ENCODE assay signal across 17 cellular contexts in the genomic region with DNA sequence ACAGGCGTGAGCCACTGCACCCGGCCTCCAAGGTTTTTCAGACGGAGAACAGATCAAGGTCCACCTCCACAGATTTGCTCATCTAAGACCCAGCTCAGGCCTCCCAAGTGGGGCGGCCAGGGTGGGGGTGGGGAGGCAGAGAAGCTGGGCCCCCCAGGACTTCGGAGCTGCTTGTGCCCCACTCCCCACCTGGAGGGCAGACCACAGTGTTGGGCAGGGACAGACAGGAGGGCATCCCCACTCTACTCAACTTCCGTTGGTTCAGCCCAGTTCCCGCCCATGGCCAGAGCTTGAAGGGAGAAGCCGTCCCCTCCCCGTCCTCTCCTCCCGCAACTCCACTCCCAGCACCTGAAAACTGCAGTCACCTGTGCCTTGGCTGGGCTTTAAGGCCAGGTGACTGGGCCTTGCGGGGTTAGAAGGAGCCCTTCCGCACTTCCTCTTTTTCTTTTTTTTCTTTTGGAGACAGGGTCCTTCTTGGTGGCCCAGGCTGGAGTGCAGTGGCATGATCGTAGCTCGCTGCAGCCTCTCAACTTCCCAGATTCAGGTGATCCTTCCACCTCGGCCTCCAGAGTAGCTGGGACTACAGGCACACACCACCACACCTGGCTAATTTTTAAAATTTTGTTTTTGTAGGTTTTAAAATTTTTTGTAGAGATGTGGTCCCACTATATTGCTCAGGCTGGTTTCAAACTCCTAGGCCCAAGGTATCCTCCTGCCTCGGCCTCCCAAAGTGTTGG. TPM values are rescaled to one million over a fixed set of nuclear protein-coding genes. Genes with fewer than 3 reads are reported as not detected.
DNase-seq lines count a peak whose midpoint lies in the region; ATAC-seq and TF ChIP-seq lines count a peak whose summit lies in the region.
"Had no signal": no experiment of that assay in that cellular context is flagged by ENCODE, and none has a peak within 500 bp of the region (broad histone marks: within the 10 kb centered on the region; RNA-seq: fewer than 3 reads in every experiment).

No MANE protein-coding gene starts in this region.

- no peak for ATAC-seq in heart left ventricle

- no peaks in the 10 kb centered on the region for H4K20me1 ChIP-seq in Karpas-422 (ENCODE audit: insufficient read depth, low read depth, low read length)

- H3K9me2 ChIP-seq in Karpas-422 (replicated peaks; ENCODE audit: insufficient read depth, low read length) = no peaks in the 10 kb centered on the region

- H3K9me3 ChIP-seq in left ventricle myocardium inferior (replicated peaks) = no peaks in the 10 kb centered on the region
- H3K9me3 ChIP-seq in heart left ventricle = no peaks in the 10 kb centered on the region
- no peaks in the 10 kb centered on the region for H3K9me3 ChIP-seq in iPS-18a (ENCODE audit: control insufficient read depth, low read depth, low read length)
- no peaks in the 10 kb centered on the region for H3K9me3 ChIP-seq in vagina
- no peaks in the 10 kb centered on the region for H3K9me3 ChIP-seq in Karpas-422 (ENCODE audit: low read length)
- H3K9me3 ChIP-seq: adrenal gland, prostate gland had no signal

- peaks cover 44% of the 10 kb centered on the region for H3K27me3 ChIP-seq in left ventricle myocardium inferior (ENCODE audit: low read depth)
- peaks cover 4 to 32% (median 10%) of the 10 kb centered on the region in 9 donors for H3K27me3 ChIP-seq in heart left ventricle
- H3K27me3 ChIP-seq in iPS-18a (ENCODE audit: control insufficient read depth, insufficient read depth, low read length) = peaks cover 14% of the 10 kb centered on the region
- no peaks in the 10 kb centered on the region for H3K27me3 ChIP-seq in vagina
- H3K27me3 ChIP-seq in Karpas-422 (ENCODE audit: low read length) = no peaks in the 10 kb centered on the region
- H3K27me3 ChIP-seq: adrenal gland had no signal

- 79 to 83% (median 80%) methylated on average over 13 to 16 of the region's 16 CpGs for WGBS in heart left ventricle, 4 donors

- H3K36me3 ChIP-seq in left ventricle myocardium inferior = no peaks in the 10 kb centered on the region
- no peaks in the 10 kb centered on the region for H3K36me3 ChIP-seq in heart left ventricle
- H3K36me3 ChIP-seq in iPS-18a (ENCODE audit: control insufficient read depth, low read depth, low read length) = no peaks in the 10 kb centered on the region
- no peaks in the 10 kb centered on the region for H3K36me3 ChIP-seq in vagina
- H3K36me3 ChIP-seq in Karpas-422 (ENCODE audit: insufficient read depth, low read length) = no peaks in the 10 kb centered on the region
- H3K36me3 ChIP-seq: adrenal gland, prostate gland had no signal

- no peak for DNase-seq in left ventricle myocardium inferior
- DNase-seq in heart left ventricle = no peak
- DNase-seq in vagina (ENCODE audit: extremely low spot score in 2 of 2) = no peak
- no peak for DNase-seq in mucosa of gallbladder (ENCODE audit: low spot score)
- no peak for DNase-seq in Karpas-422
- no peak for DNase-seq in stimulated activated CD8-positive, alpha-beta memory T cell treated with anti-CD3 and anti-CD28 coated beads, Interleukin-4, amount 100 ng/mL, for 48 hours
- DNase-seq: cerebellar nuclear complex, naive B cell, NCI-H2107, SIG-M5 had no signal

- no peak overlapping the region for H2AFZ ChIP-seq in Karpas-422 (ENCODE audit: low read length)

- no peak overlapping the region for H3K27ac ChIP-seq in left ventricle myocardium inferior (replicated peaks)
- no peak overlapping the region for H3K27ac ChIP-seq in heart left ventricle
- H3K27ac ChIP-seq in iPS-18a (ENCODE audit: low read length) = no peak overlapping the region
- peak overlapping the region; percentile 52 for H3K27ac ChIP-seq in vagina
- H3K27ac ChIP-seq in Karpas-422 (ENCODE audit: low read length) = no peak overlapping the region

- H3K9ac ChIP-seq in iPS-18a (ENCODE audit: low read length) (no peak overlapping the region), Karpas-422 (ENCODE audit: low read length) (no peak overlapping the region)

- H3K79me2 ChIP-seq in Karpas-422 (ENCODE audit: low read length) = no peaks in the 10 kb centered on the region

- intact Hi-C loops in left ventricle myocardium inferior (cut with micrococcal nuclease) = no loop called here
- intact Hi-C loops in heart left ventricle (cut with DNase I) = no loop called here
- intact Hi-C loops in vagina (cut with DNase I) = no loop called here

- H3K4me3 ChIP-seq in left ventricle myocardium inferior (peak overlapping the region; percentile 65), heart left ventricle (no peak overlapping the region), WI38 (ENCODE audit: low read depth, low read length) (peak overlapping the region; percentile 75; the same call in 1 of the 2 replicates), iPS-18a (ENCODE audit: low read length) (peak overlapping the region; percentile 56), vagina (peak overlapping the region; percentile 30 to 50), Karpas-422 (ENCODE audit: low read length) (no peak overlapping the region)

- no peak for TF ChIP-seq POLR2A in heart left ventricle (IDR thresholded peaks at IDR 0.05)
- TF ChIP-seq POLR2A in vagina (IDR thresholded peaks at IDR 0.05) = no peak

- H3K4me1 ChIP-seq in left ventricle myocardium inferior (peaks cover 8% of the 10 kb centered on the region), heart left ventricle (peaks cover 0 to 7% (median 0%) of the 10 kb centered on the region in 12 donors), iPS-18a (ENCODE audit: control insufficient read depth, low read depth, low read length) (no peaks in the 10 kb centered on the region), vagina (peaks cover 15% of the 10 kb centered on the region), Karpas-422 (ENCODE audit: low read length) (no peaks in the 10 kb centered on the region)
- H3K4me1 ChIP-seq: prostate gland had no signal

- no peak for TF ChIP-seq CTCF in left ventricle myocardium inferior (IDR thresholded peaks at IDR 0.05; ENCODE audit: borderline replicate concordance)
- TF ChIP-seq CTCF in heart left ventricle (IDR thresholded peaks at IDR 0.05) = no peak
- TF ChIP-seq CTCF in WI38 (IDR thresholded peaks at IDR 0.05; ENCODE audit: low read depth, low read length) = no peak
- TF ChIP-seq CTCF in vagina (IDR thresholded peaks at IDR 0.05) = no peak

- H3K4me2 ChIP-seq in Karpas-422 (ENCODE audit: low read depth, low read length, poor library complexity, severe bottlenecking) = no peak overlapping the region

RNA-seq across cellular contexts. Expression of a gene that starts 0.7 kb away (rescaled TPM):
- total RNA-seq in left ventricle myocardium inferior (0.44 TPM), heart left ventricle (1 to 10 TPM in 4 of 9 donors, under 1 TPM in 5; 0.17 to 2.2 (median 1.00) TPM), vagina (6.6 TPM), mucosa of gallbladder (4.1 TPM)
- 1 to 10 TPM in 1 of 2 donors, under 1 TPM in 1; 0.27 to 2.6 TPM for polyA plus RNA-seq in heart left ventricle
- total RNA-seq in Karpas-422 (2014; rRNA removed; shearing (Covaris generic); ENCODE audit: low replicate concordance) = not detected in 2 replicates
- total RNA-seq: activated CD8-positive, alpha-beta T cell treated with anti-CD3 and anti-CD28 coated beads for 36 hours; activated T-helper 1 cell treated with anti-CD3 and anti-CD28 coated beads, Interleukin-12 subunit alpha, Interleukin-12 subunit beta, Interleukin-2, Interleukin-4 antibody, amounts not matched to agents 30 ng/mL and 10 ng/mL and 1 ng/mL, durations not matched to agents 14 hours and 24 hours and 36 hours had no signal

RNA-seq across cellular contexts. Expression of a gene that starts 13.4 kb away (rescaled TPM):
- not detected for total RNA-seq in left ventricle myocardium inferior
- total RNA-seq in heart left ventricle = under 1 TPM in 5 of 9 donors, not detected in 4; 0.07 to 0.27 (median 0.11) TPM
- under 1 TPM; 0.01 to 0.04 TPM for polyA plus RNA-seq in heart left ventricle
- total RNA-seq in vagina = not detected
- 1.6 TPM for total RNA-seq in mucosa of gallbladder
- not detected in 2 replicates for total RNA-seq in Karpas-422 (2014; rRNA removed; shearing (Covaris generic); ENCODE audit: low replicate concordance)
- total RNA-seq: M059J had no signal

RNA-seq across cellular contexts. Expression of a gene that starts 16.1 kb away (rescaled TPM):
- total RNA-seq in left ventricle myocardium inferior = 24.2 TPM
- total RNA-seq in heart left ventricle = 10 to 100 TPM; 11.6 to 26.6 (median 23.5) TPM
- 10 to 100 TPM; 22.2 to 35.5 TPM for polyA plus RNA-seq in heart left ventricle
- 26.8 TPM for total RNA-seq in vagina
- total RNA-seq in mucosa of gallbladder = 39.1 TPM
- 10.4 and 14.4 TPM in 2 replicates for total RNA-seq in Karpas-422 (2014; rRNA removed; shearing (Covaris generic); ENCODE audit: low replicate concordance)

RNA-seq across cellular contexts. Expression of a gene that starts 27.1 kb away (rescaled TPM):
- total RNA-seq in left ventricle myocardium inferior (8.2 TPM), heart left ventricle (10 to 100 TPM in 2 of 9 donors, 1 to 10 TPM in 7; 3.6 to 41.2 (median 8.0) TPM), vagina (1.5 TPM), mucosa of gallbladder (0.52 TPM)
- 1 to 10 TPM in 1 of 2 donors, under 1 TPM in 1; 0.76 to 3.5 TPM for polyA plus RNA-seq in heart left ventricle
- not detected in 2 replicates for total RNA-seq in Karpas-422 (2014; rRNA removed; shearing (Covaris generic); ENCODE audit: low replicate concordance)

RNA-seq across cellular contexts. Expression of a gene that starts 32.6 kb away (rescaled TPM):
- total RNA-seq in left ventricle myocardium inferior (9.8 TPM), heart left ventricle (10 to 100 TPM in 4 of 9 donors, 1 to 10 TPM in 5; 6.8 to 16.7 (median 9.3) TPM), vagina (17.4 TPM), mucosa of gallbladder (18.7 TPM)
- 10 to 100 TPM; 10.4 to 28.9 TPM for polyA plus RNA-seq in heart left ventricle
- total RNA-seq in Karpas-422 (2014; rRNA removed; shearing (Covaris generic); ENCODE audit: low replicate concordance) = 9.8 and 22.0 TPM in 2 replicates

Comparison
In these comparisons a context has a peak if more than half of its experiments do, and no peak if none do; other contexts are left out.
1. H3K4me3 ChIP-seq: peak in left ventricle myocardium inferior (single experiment), WI38 (single experiment), iPS-18a (single experiment) and vagina (2 of 2); none in heart left ventricle (0 of 12) and Karpas-422 (single experiment).